1 cellular context compared by ENCODE assay signal in the genomic region with DNA sequence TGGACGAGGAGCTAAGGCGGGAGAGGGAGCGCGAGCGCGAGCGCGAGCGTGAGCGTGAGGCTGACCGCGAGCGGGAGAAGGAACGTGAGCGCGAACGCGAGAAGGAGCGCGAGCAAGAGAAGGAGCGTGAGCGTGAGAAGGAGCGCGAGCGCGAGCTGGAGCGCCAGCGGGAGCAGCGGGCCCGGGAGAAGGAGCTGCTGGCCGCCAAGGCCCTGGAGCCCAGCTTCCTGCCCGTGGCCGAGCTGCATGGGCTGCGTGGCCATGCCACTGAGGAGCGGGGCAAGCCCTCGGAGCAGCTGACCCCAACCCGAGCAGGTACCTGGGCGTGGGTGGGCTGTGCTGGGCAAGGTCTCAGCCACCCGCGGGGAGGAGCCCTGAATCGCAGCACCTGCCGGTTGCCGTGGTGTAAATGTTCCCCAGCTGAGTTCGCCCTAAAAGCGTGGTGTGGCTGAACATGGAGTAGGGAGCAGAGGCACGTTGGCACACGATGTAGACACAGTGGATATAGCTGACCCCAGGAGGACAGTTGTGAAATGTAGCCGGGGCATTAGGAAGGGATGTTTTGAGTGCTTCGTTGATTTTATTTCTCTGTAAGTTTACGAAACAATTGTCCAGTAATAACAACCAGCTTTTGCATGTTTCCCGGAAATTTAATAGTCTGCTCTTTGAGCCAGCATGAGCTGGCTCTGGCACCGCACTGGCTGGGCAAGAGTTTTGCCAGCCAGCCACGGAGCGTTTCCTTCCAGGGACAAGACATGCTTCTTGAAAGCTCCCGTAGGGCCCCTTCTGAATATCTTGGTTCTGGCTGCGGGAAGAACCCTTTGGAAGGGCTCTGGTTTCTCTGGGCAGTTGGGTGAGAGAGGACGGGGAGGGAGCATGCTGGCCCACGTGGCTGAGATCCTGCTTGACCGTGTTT.
TF ChIP-seq lines count a peak whose summit lies in the region.

No MANE protein-coding gene starts in this region.

TF ChIP-seq in HEK293, 187 proteins besides CTCF, POLR2A, EP300 and RAD21 (continued from another document):
- TF ChIP-seq, protein P1, sequence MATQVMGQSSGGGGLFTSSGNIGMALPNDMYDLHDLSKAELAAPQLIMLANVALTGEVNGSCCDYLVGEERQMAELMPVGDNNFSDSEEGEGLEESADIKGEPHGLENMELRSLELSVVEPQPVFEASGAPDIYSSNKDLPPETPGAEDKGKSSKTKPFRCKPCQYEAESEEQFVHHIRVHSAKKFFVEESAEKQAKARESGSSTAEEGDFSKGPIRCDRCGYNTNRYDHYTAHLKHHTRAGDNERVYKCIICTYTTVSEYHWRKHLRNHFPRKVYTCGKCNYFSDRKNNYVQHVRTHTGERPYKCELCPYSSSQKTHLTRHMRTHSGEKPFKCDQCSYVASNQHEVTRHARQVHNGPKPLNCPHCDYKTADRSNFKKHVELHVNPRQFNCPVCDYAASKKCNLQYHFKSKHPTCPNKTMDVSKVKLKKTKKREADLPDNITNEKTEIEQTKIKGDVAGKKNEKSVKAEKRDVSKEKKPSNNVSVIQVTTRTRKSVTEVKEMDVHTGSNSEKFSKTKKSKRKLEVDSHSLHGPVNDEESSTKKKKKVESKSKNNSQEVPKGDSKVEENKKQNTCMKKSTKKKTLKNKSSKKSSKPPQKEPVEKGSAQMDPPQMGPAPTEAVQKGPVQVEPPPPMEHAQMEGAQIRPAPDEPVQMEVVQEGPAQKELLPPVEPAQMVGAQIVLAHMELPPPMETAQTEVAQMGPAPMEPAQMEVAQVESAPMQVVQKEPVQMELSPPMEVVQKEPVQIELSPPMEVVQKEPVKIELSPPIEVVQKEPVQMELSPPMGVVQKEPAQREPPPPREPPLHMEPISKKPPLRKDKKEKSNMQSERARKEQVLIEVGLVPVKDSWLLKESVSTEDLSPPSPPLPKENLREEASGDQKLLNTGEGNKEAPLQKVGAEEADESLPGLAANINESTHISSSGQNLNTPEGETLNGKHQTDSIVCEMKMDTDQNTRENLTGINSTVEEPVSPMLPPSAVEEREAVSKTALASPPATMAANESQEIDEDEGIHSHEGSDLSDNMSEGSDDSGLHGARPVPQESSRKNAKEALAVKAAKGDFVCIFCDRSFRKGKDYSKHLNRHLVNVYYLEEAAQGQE (tag by site-specific recombination; IDR thresholded peaks at IDR 0.05): no peak
- TF ChIP-seq ZNF302 (tag by site-specific recombination; IDR thresholded peaks at IDR 0.05; ENCODE audit: low read depth): no peak
TF ChIP-seq in HEK293: peak in this region for 1.
